ENCODE assay signal across 9 cellular contexts in genomic region chr12:6182279-6182898, GRCh38. TPM values are rescaled to one million over a fixed set of nuclear protein-coding genes. Genes with fewer than 3 reads are reported as not detected.
DNase-seq lines count a peak whose midpoint lies in the region; ATAC-seq and TF ChIP-seq lines count a peak whose summit lies in the region.
"Had no signal": no experiment of that assay in that cellular context is flagged by ENCODE, and none has a peak within 500 bp of the region (broad histone marks: within the 10 kb centered on the region; RNA-seq: fewer than 3 reads in every experiment).

No MANE protein-coding gene starts in this region.

- dilution Hi-C loops in mammary epithelial cell (cut with HindIII; ENCODE audit: low sequenced_read_pairs): no loop called here

- H3K4me3 ChIP-seq in mammary epithelial cell (replicated peaks in 1 of 3; ENCODE audit: insufficient read depth in 1 of 3, low read depth in 2 of 3, low read length in 3 of 3) (no peak overlapping the region), urinary bladder (ENCODE audit: low read depth, low read length) (no peak overlapping the region)

- no peak for ATAC-seq in HG03521 (IDR thresholded peaks at IDR 0.05; ENCODE audit: unreplicated experiment)
- no peak for ATAC-seq in GM19463 (IDR thresholded peaks at IDR 0.05; ENCODE audit: unreplicated experiment)

- H3K79me2 ChIP-seq in mammary epithelial cell (ENCODE audit: insufficient read depth, low read length): no peaks in the 10 kb centered on the region

- CTCF ChIA-PET in mammary epithelial cell (lab: Charles Lee; ENCODE audit: low non-redundant PET): no interaction called here

- intact Hi-C loops in mammary epithelial cell (cut with micrococcal nuclease): loop anchor here (2.0 to 5.0 kb wide), 2 partner anchors 16 to 120 kb away; no protein-coding TSS in a partner anchor

- H3K36me3 ChIP-seq in mammary epithelial cell (ENCODE audit: insufficient read depth, low read length): no peaks in the 10 kb centered on the region
- H3K36me3 ChIP-seq in urinary bladder (ENCODE audit: insufficient read depth): no peaks in the 10 kb centered on the region

- H3K4me1 ChIP-seq in mammary epithelial cell (ENCODE audit: insufficient read depth, low read length): peaks cover 27% of the 10 kb centered on the region
- no peaks in the 10 kb centered on the region for H3K4me1 ChIP-seq in urinary bladder (ENCODE audit: insufficient read depth)

- H3K27ac ChIP-seq in mammary epithelial cell (ENCODE audit: insufficient read depth, low read depth, low read length): no peak overlapping the region
- peak overlapping the region; percentile 85 for H3K27ac ChIP-seq in urinary bladder (ENCODE audit: low read depth)

- BruUV-seq in mammary epithelial cell (replicated peaks; lab: Mats Ljungman, UMichigan): no TSS peak

- no peaks in the 10 kb centered on the region for H4K20me1 ChIP-seq in mammary epithelial cell (ENCODE audit: insufficient read depth, low read length)

- no peak for TF ChIP-seq CTCF in mammary epithelial cell (conservative IDR thresholded peaks at IDR 0.05 in 1 of 2, IDR thresholded peaks at IDR 0.05 in 1 of 2; ENCODE audit: extremely low read depth in 1 of 2, insufficient read depth in 1 of 2, low read depth in 1 of 2, low read length in 2 of 2)

- in situ Hi-C loops in mammary epithelial cell (cut with MboI; ENCODE audit: low sequenced_read_pairs in 2 of 2): no loop called here

- no peak overlapping the region for H3K9ac ChIP-seq in mammary epithelial cell (ENCODE audit: insufficient read depth, low read length)

- H3K9me3 ChIP-seq in mammary epithelial cell (replicated peaks; ENCODE audit: insufficient read depth, low read length): no peaks in the 10 kb centered on the region

- H2AFZ ChIP-seq in mammary epithelial cell (ENCODE audit: low read depth, low read length): peak overlapping the region; percentile 80

- H3K4me2 ChIP-seq in mammary epithelial cell (ENCODE audit: insufficient read depth, low read depth, low read length): no peak overlapping the region

- 84% methylated on average over 8 of the region's 19 CpGs for WGBS in mammary epithelial cell (ENCODE audit: low coverage, missing lambda C conversion rate)
- WGBS in urinary bladder: 29% methylated on average over 19 of the region's 19 CpGs

- H3K27me3 ChIP-seq in mammary epithelial cell (ENCODE audit: insufficient read depth, low read length): no peaks in the 10 kb centered on the region

- DNase-seq in NCI-H2081 (lab: John Stamatoyannopoulos, UW) (peak; percentile 11 to 46), NCI-H2081 treated with DMSO at 0.1 percent for 48 hours (lab: John Stamatoyannopoulos, UW) (no peak), mammary epithelial cell (peak; percentile 79), lung microvascular endothelial cell (ENCODE audit: low read depth in 2 of 2) (peak; percentile 56 to 96)
- no peak for DNase-seq in stimulated activated CD8-positive, alpha-beta memory T cell treated with anti-CD3 and anti-CD28 coated beads, Interleukin-4, amount 100 ng/mL, for 48 hours
- DNase-seq: CD4-positive, CD25-positive, alpha-beta regulatory T cell had no signal

RNA-seq across cellular contexts. Expression of gene CD9, which starts 17.8 kb away (rescaled TPM):
- total RNA-seq in mammary epithelial cell: 100 to 1,000 TPM; 351 to 470 TPM
- polyA plus RNA-seq in mammary epithelial cell: 775 TPM
- polyA minus RNA-seq in mammary epithelial cell: 463 TPM
- total RNA-seq in lung microvascular endothelial cell: 799 and 1,196 TPM in 2 replicates
- 215 TPM for total RNA-seq in urinary bladder
- 554 TPM for polyA plus RNA-seq in urinary bladder

RNA-seq across cellular contexts. Expression of gene VWF, which starts 57.9 kb away (rescaled TPM):
- total RNA-seq in mammary epithelial cell: under 1 TPM; under 0.01 to 0.49 TPM
- 0.07 TPM for polyA plus RNA-seq in mammary epithelial cell
- polyA minus RNA-seq in mammary epithelial cell: 1.1 TPM
- 496 and 1,530 TPM in 2 replicates for total RNA-seq in lung microvascular endothelial cell
- total RNA-seq in urinary bladder: 61.8 TPM
- polyA plus RNA-seq in urinary bladder: 97.0 TPM
- polyA plus RNA-seq: CD4-positive, CD25-positive, alpha-beta regulatory T cell had no signal

Comparison
In these comparisons a context has a peak if more than half of its experiments do, and no peak if none do; other contexts are left out.
1. DNase-seq: peak in NCI-H2081 (2 of 2), mammary epithelial cell (single experiment) and lung microvascular endothelial cell (2 of 2); none in NCI-H2081 treated with DMSO at 0.1 percent for 48 hours (single experiment) and stimulated activated CD8-positive, alpha-beta memory T cell treated with anti-CD3 and anti-CD28 coated beads, Interleukin-4, amount 100 ng/mL, for 48 hours (single experiment).
2. RNA of gene VWF, which starts 57.9 kb away (total RNA-seq): 496 to 1,530 TPM in lung microvascular endothelial cell and 61.8 TPM in urinary bladder (single experiment); under 0.01 to 0.49 TPM in mammary epithelial cell; every median in the first group is over 10 times any median in the second.